In the genomic region with DNA sequence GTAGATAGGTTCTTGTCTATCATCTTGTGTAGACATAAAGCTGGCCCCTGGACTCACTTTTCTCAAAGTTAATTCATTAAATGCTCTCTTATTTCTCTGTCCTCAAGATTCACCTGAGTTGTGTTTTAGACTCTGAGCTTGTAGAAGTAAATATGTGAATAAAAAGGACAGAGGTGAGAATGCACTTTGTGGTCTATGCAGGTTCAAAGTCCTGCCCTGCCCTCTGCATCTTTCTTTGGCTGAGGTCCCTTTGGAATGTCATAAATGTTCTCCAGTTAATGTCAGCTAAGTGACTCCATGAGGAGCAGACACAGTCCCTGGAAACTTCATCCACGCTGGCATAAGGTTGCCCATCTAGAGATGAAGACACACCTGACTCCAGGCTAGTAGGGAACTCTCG, we compare ENCODE assay signal across 6 cellular contexts. TPM values are rescaled to one million over a fixed set of nuclear protein-coding genes. Genes with fewer than 3 reads are reported as not detected.
DNase-seq lines count a peak whose midpoint lies in the region; ATAC-seq and TF ChIP-seq lines count a peak whose summit lies in the region.
"Not testable (repeated sequence)": the region's sequence is repeated elsewhere in the genome, so short reads cannot be mapped to it uniquely, and the experiment has no call there.

No MANE protein-coding gene starts in this region.

- peak; percentile 57 for ATAC-seq in left colon
- not testable (repeated sequence) for ATAC-seq in mucosa of descending colon

- H3K4me3 ChIP-seq in mucosa of descending colon, transverse colon: not testable (repeated sequence)

- not testable (repeated sequence) for H3K27me3 ChIP-seq in transverse colon

- not testable (repeated sequence) for H3K27ac ChIP-seq in transverse colon

- WGBS in transverse colon (ENCODE audit: low coverage in 1 of 2), 2 donors, result 80% methylated on average over 1 of the region's 2 CpGs; no CpG with 5 or more reads in 1 of the 2 donors

- DNase-seq in HT-29 (ENCODE audit: low spot score) (peak; percentile 36), SW480 (ENCODE audit: low spot score) (peak; percentile 4), left colon (peak; percentile 30 to 41), mucosa of descending colon (peak in 2 of 3 donors; percentile 47 to 67), renal cortical epithelial cell (ENCODE audit: low read depth) (peak; percentile 1), transverse colon (peak; percentile 52)

- not testable (repeated sequence) for H3K4me1 ChIP-seq in mucosa of descending colon (ENCODE audit: low read depth); transverse colon

- H3K36me3 ChIP-seq in mucosa of descending colon (ENCODE audit: low read depth); transverse colon: not testable (repeated sequence)

- not testable (repeated sequence) for TF ChIP-seq EP300 in transverse colon (IDR thresholded peaks at IDR 0.05; ENCODE audit: low read depth)

- intact Hi-C loops in left colon (cut with DNase I, micrococcal nuclease); mucosa of descending colon (cut with DNase I, micrococcal nuclease); transverse colon (cut with DNase I; ENCODE audit: low total_unique reads): not testable (repeated sequence)

- H3K9me3 ChIP-seq in mucosa of descending colon, transverse colon: not testable (repeated sequence)

- not testable (repeated sequence) for TF ChIP-seq POLR2A in transverse colon (IDR thresholded peaks at IDR 0.05)

- in situ Hi-C loops in transverse colon (cut with MboI; ENCODE audit: low pct_ligation_motif_present in 1 of 4, low pct_unique_long_range_greater_than_20kb in 1 of 4, low sequenced_read_pairs in 3 of 4), result not testable (repeated sequence)

- TF ChIP-seq CTCF in mucosa of descending colon (IDR thresholded peaks at IDR 0.05); transverse colon (IDR thresholded peaks at IDR 0.05): not testable (repeated sequence)

RNA-seq across cellular contexts. Expression of gene NBPF9, which starts 7.0 kb away (rescaled TPM):
- total RNA-seq in HT-29 (2014; rRNA removed; shearing (Covaris generic)), result 7.7 and 7.9 TPM in 2 replicates
- total RNA-seq in left colon, result 10 to 100 TPM; 15.6 to 18.1 TPM
- total RNA-seq in mucosa of descending colon, result 10 to 100 TPM; 13.4 to 20.7 (median 17.6) TPM
- 11.3 and 21.0 TPM in 2 replicates for total RNA-seq in renal cortical epithelial cell
- total RNA-seq in transverse colon, result 10 to 100 TPM; 13.8 to 37.6 (median 17.8) TPM

Comparison
In these comparisons a context has a peak if more than half of its experiments do, and no peak if none do; other contexts are left out.
1. DNase-seq: peak in every context shown above with its lines; median percentile 57 in mucosa of descending colon; 52 in transverse colon; 36 in HT-29; 36 in left colon; 4 in SW480; 1 in renal cortical epithelial cell.